ENCODE assay signal across 3 cellular contexts in genomic region chr5:37801521-37801920, GRCh38. TPM values are rescaled to one million over a fixed set of nuclear protein-coding genes. Genes with fewer than 3 reads are reported as not detected.
"Had no signal": no experiment of that assay in that cellular context is flagged by ENCODE, and none has a peak within 500 bp of the region (broad histone marks: within the 10 kb centered on the region; RNA-seq: fewer than 3 reads in every experiment).

No MANE protein-coding gene starts in this region.

- ATAC-seq: GM12878 had no signal

- H3K4me3 ChIP-seq: GM12878 had no signal

- DNase-seq: GDM1, GF-D8 had no signal

RNA-seq across cellular contexts. Expression of gene GDNF, which starts 38.3 kb away (rescaled TPM):
- polyA plus RNA-seq: GM12878 had no signal
